In the genomic region with DNA sequence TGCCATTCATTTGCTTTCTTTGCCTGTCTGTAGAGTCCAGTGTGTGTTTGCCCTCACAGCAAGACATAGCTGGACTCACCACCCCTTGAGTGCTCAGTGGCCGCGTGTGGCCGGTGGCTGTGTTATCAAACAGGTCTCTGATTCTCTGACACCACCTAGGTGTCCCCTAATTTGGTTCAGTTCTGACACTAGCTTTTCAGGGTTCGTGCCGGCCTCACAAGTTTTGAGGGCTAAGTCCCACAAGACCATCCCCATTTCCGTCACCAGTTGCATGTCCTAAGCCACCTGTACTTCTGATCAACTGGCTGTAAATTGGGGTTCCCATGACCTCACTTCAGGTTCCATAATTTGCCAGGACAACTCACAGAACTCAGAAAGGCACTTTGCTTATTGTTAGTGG, we compare ENCODE assay signal across 19 cellular contexts. TPM values are rescaled to one million over a fixed set of nuclear protein-coding genes. Genes with fewer than 3 reads are reported as not detected.
DNase-seq lines count a peak whose midpoint lies in the region; ATAC-seq and TF ChIP-seq lines count a peak whose summit lies in the region.
"Had no signal": no experiment of that assay in that cellular context is flagged by ENCODE, and none has a peak within 500 bp of the region (broad histone marks: within the 10 kb centered on the region; RNA-seq: fewer than 3 reads in every experiment).

No MANE protein-coding gene starts in this region.

- DNase-seq in activated T-cell treated with anti-CD3 and anti-CD28 coated beads, Interleukin-2, amount 50 U/mL, for 24 hours = peak; percentile 27
- DNase-seq in activated T-cell treated with anti-CD3 and anti-CD28 coated beads for 4 hours (no peak), T-cell (no peak), transverse colon (no peak), RKO (ENCODE audit: low spot score) (no peak), foreskin keratinocyte (no peak)
- DNase-seq in central memory CD8-positive, alpha-beta T cell (ENCODE audit: low spot score in 2 of 2) = no peak
- peak; percentile 22 for DNase-seq in stimulated activated CD8-positive, alpha-beta memory T cell treated with anti-CD3 and anti-CD28 coated beads, Interleukin-4, amount 100 ng/mL, for 48 hours
- DNase-seq: dermis blood vessel endothelial cell; DND-41; HCEC 1CT; NCI-H1417; NCI-H2107; NCI-H524 treated with DMSO at 0.1 percent for 48 hours; Right ventricle myocardium superior; stimulated activated CD4-positive, alpha-beta T cell treated with anti-CD3 and anti-CD28 coated beads, Interleukin-4, amount 100 ng/mL, for 4 hours; SW 1271 had no signal

- TF ChIP-seq EP300 in transverse colon (IDR thresholded peaks at IDR 0.05; ENCODE audit: low read depth) = no peak

- POLR2A ChIA-PET in T-cell (lab: Charles Lee) = interaction anchor here in 1 of 2 donors (1.1 kb wide), 1 partner anchor 11 kb away, joined by 4 read pairs; no protein-coding TSS in a partner anchor

- H3K4me1 ChIP-seq in transverse colon = peaks cover 0 to 22% (median 4%) of the 10 kb centered on the region in 4 donors
- peaks cover 3% of the 10 kb centered on the region for H3K4me1 ChIP-seq in foreskin keratinocyte

- TF ChIP-seq POLR2A in transverse colon (IDR thresholded peaks at IDR 0.05) = no peak

- 70 to 90% methylated on average over 4 to 6 of the region's 6 CpGs for WGBS in transverse colon (ENCODE audit: low coverage in 1 of 2), 2 donors

- no peaks in the 10 kb centered on the region for H3K36me3 ChIP-seq in transverse colon

- ATAC-seq in T-cell (replicated peaks in 1 of 4) (no peak), foreskin keratinocyte (no peak)
- no peak for ATAC-seq in central memory CD8-positive, alpha-beta T cell (replicated peaks; ENCODE audit: extremely low read depth, poor library complexity, severe bottlenecking)
- ATAC-seq: gastroesophageal sphincter, HepG2 had no signal

- no peaks in the 10 kb centered on the region for H3K9me3 Mint-ChIP-seq in activated T-cell treated with anti-CD3 and anti-CD28 coated beads, Interleukin-2, amount 50 U/mL, for 24 hours
- peaks cover 0 to 4% (median 0%) of the 10 kb centered on the region in 3 donors for H3K9me3 Mint-ChIP-seq in T-cell
- H3K9me3 Mint-ChIP-seq in central memory CD8-positive, alpha-beta T cell = no peaks in the 10 kb centered on the region

- H3K27me3 ChIP-seq in transverse colon (no peaks in the 10 kb centered on the region), foreskin keratinocyte (no peaks in the 10 kb centered on the region)
- H3K27me3 ChIP-seq: gastroesophageal sphincter had no signal

- H3K9me3 ChIP-seq in transverse colon = no peaks in the 10 kb centered on the region
- H3K9me3 ChIP-seq: gastroesophageal sphincter had no signal

- H3K4me3 ChIP-seq in transverse colon = no peak overlapping the region
- H3K4me3 ChIP-seq: gastroesophageal sphincter had no signal

- no peak overlapping the region for H3K27ac ChIP-seq in transverse colon
- no peak overlapping the region for H3K27ac ChIP-seq in foreskin keratinocyte
- H3K27ac ChIP-seq: gastroesophageal sphincter had no signal

- H3K36me3 Mint-ChIP-seq in activated T-cell treated with anti-CD3 and anti-CD28 coated beads, Interleukin-2, amount 50 U/mL, for 24 hours (ENCODE audit: low read depth) = peaks cover 74% of the 10 kb centered on the region
- H3K36me3 Mint-ChIP-seq in T-cell = peaks cover 41% of the 10 kb centered on the region
- peaks cover 21% of the 10 kb centered on the region for H3K36me3 Mint-ChIP-seq in central memory CD8-positive, alpha-beta T cell (ENCODE audit: insufficient read depth)

- H3K4me3 Mint-ChIP-seq in activated T-cell treated with anti-CD3 and anti-CD28 coated beads, Interleukin-2, amount 50 U/mL, for 24 hours = no peak overlapping the region
- H3K4me3 Mint-ChIP-seq in T-cell = no peak overlapping the region
- H3K4me3 Mint-ChIP-seq in central memory CD8-positive, alpha-beta T cell = no peak overlapping the region

- TF ChIP-seq CTCF in transverse colon (IDR thresholded peaks at IDR 0.05) = no peak
- TF ChIP-seq CTCF in foreskin keratinocyte (conservative IDR thresholded peaks at IDR 0.05) = no peak

- CTCF ChIA-PET in T-cell (lab: Charles Lee) = no interaction called here

- intact Hi-C loops in transverse colon (cut with DNase I; ENCODE audit: low total_unique reads) = no loop called here

- in situ Hi-C loops in transverse colon (cut with MboI; ENCODE audit: low pct_ligation_motif_present in 1 of 4, low pct_unique_long_range_greater_than_20kb in 1 of 4, low sequenced_read_pairs in 3 of 4) = no loop called here

- H3K27ac Mint-ChIP-seq in activated T-cell treated with anti-CD3 and anti-CD28 coated beads, Interleukin-2, amount 50 U/mL, for 24 hours = peak overlapping the region; percentile 97
- H3K27ac Mint-ChIP-seq in T-cell = peak overlapping the region; percentile 92 to 94
- peak overlapping the region; percentile 78 for H3K27ac Mint-ChIP-seq in central memory CD8-positive, alpha-beta T cell (ENCODE audit: low read depth)

- peaks cover 94% of the 10 kb centered on the region for H3K4me1 Mint-ChIP-seq in activated T-cell treated with anti-CD3 and anti-CD28 coated beads, Interleukin-2, amount 50 U/mL, for 24 hours (ENCODE audit: low read depth)
- H3K4me1 Mint-ChIP-seq in T-cell = peaks cover 90 to 99% (median 96%) of the 10 kb centered on the region in 3 donors
- peaks cover 86% of the 10 kb centered on the region for H3K4me1 Mint-ChIP-seq in central memory CD8-positive, alpha-beta T cell

- no peaks in the 10 kb centered on the region for H3K27me3 Mint-ChIP-seq in activated T-cell treated with anti-CD3 and anti-CD28 coated beads, Interleukin-2, amount 50 U/mL, for 24 hours
- no peaks in the 10 kb centered on the region for H3K27me3 Mint-ChIP-seq in T-cell
- no peaks in the 10 kb centered on the region for H3K27me3 Mint-ChIP-seq in central memory CD8-positive, alpha-beta T cell

RNA-seq across cellular contexts. Expression of a gene that starts 23.5 kb away (rescaled TPM):
- total RNA-seq in T-cell (100 to 1,000 TPM in 4 of 5 donors, 10 to 100 TPM in 1; 97.7 to 154 (median 120) TPM), transverse colon (10 to 100 TPM; 42.2 to 74.1 (median 59.9) TPM), foreskin keratinocyte (46.0 and 66.3 TPM in 2 replicates)
- 32.0 and 44.1 TPM in 2 replicates for polyA plus RNA-seq in foreskin keratinocyte

Comparison
In these comparisons a context has a peak if more than half of its experiments do, and no peak if none do; other contexts are left out.
1. DNase-seq: peak in activated T-cell treated with anti-CD3 and anti-CD28 coated beads, Interleukin-2, amount 50 U/mL, for 24 hours (single experiment) and stimulated activated CD8-positive, alpha-beta memory T cell treated with anti-CD3 and anti-CD28 coated beads, Interleukin-4, amount 100 ng/mL, for 48 hours (single experiment); none in activated T-cell treated with anti-CD3 and anti-CD28 coated beads for 4 hours (single experiment), T-cell (0 of 34), central memory CD8-positive, alpha-beta T cell (0 of 2), transverse colon (single experiment), RKO (single experiment) and foreskin keratinocyte (0 of 2).
2. Peak in every context shown above with its lines, with median percentiles within 50 percentile points of each other: H3K27ac Mint-ChIP-seq.